In genomic region chr1:233485385-233485784, GRCh38 we compare ENCODE assay signal across 24 cellular contexts.
"Had no signal": no experiment of that assay in that cellular context is flagged by ENCODE, and none has a peak within 500 bp of the region (broad histone marks: within the 10 kb centered on the region; RNA-seq: fewer than 3 reads in every experiment).

No MANE protein-coding gene starts in this region.

- H3K4me3 ChIP-seq: left lung, lower lobe of right lung, right atrium auricular region, right lobe of liver, smooth muscle cell, stomach, testis, thyroid gland, transverse colon, upper lobe of left lung, vagina had no signal

- H3K4me1 ChIP-seq: left lung, lower lobe of right lung, parathyroid adenoma, right atrium auricular region, stomach, testis, thyroid gland, transverse colon, upper lobe of left lung, vagina had no signal

- FAIRE-seq: keratinocyte had no signal

- H2AFZ ChIP-seq: parathyroid adenoma had no signal

- H3K36me3 ChIP-seq: left lung, lower lobe of right lung, right atrium auricular region, right lobe of liver, stomach, thyroid gland, transverse colon, upper lobe of left lung, vagina had no signal

- H3K27ac ChIP-seq: left lung, lower lobe of right lung, parathyroid adenoma, right atrium auricular region, stomach, testis, thyroid gland, transverse colon, upper lobe of left lung, vagina had no signal

- ATAC-seq: left cardiac atrium; left lung; lower lobe of right lung; naive thymus-derived CD8-positive, alpha-beta T cell; stimulated activated naive B cell treated with anti-CD40 and anti-IgM and Interleukin-4, amounts not matched to agents 10 μg/mL and 1 μg/mL and 100 μg/mL, for 72 hours; stimulated activated naive CD8-positive, alpha-beta T cell treated with anti-CD3 and anti-CD28 coated beads, Interleukin-15, Interleukin-2, amounts not matched to agents 100 U/mL and 50 U/mL, for 24 hours had no signal

- H3K27me3 ChIP-seq: left lung, right atrium auricular region, right lobe of liver, stomach, testis, thyroid gland, transverse colon, upper lobe of left lung, vagina had no signal

- H3K9ac ChIP-seq: parathyroid adenoma had no signal

- H3K4me2 ChIP-seq: smooth muscle cell had no signal

- H3K9me3 ChIP-seq: left lung, lower lobe of right lung, right lobe of liver, stomach, testis, thyroid gland, transverse colon, upper lobe of left lung, vagina had no signal

- DNase-seq: kidney glomerular epithelial cell; left cardiac atrium; left lung; lower lobe of right lung; mammary epithelial cell; mesenchymal stem cell; naive thymus-derived CD8-positive, alpha-beta T cell; nucleus accumbens; right lobe of liver; stimulated activated CD4-positive, alpha-beta T cell treated with anti-CD3 and anti-CD28 coated beads, Interleukin-15, amount 100 ng/mL, for 24 hours; stimulated activated CD4-positive, alpha-beta T cell treated with anti-CD3 and anti-CD28 coated beads, Interleukin-2, amount 100 ng/mL, for 24 hours; stimulated activated CD4-positive, alpha-beta T cell treated with anti-CD3 and anti-CD28 coated beads, Interleukin-4, amount 100 ng/mL, for 1 hour; stimulated activated naive B cell treated with anti-CD40 and anti-IgM and Interleukin-4, amounts not matched to agents 10 μg/mL and 1 μg/mL and 100 μg/mL, for 72 hours; stimulated activated naive CD8-positive, alpha-beta T cell treated with anti-CD3 and anti-CD28 coated beads, Interleukin-15, Interleukin-2, amounts not matched to agents 100 U/mL and 50 U/mL, for 24 hours; stomach; testis; thyroid gland; transverse colon; upper lobe of left lung had no signal

- H3K79me2 ChIP-seq: parathyroid adenoma had no signal
